ENCODE assay signal across 9 cellular contexts in the genomic region with DNA sequence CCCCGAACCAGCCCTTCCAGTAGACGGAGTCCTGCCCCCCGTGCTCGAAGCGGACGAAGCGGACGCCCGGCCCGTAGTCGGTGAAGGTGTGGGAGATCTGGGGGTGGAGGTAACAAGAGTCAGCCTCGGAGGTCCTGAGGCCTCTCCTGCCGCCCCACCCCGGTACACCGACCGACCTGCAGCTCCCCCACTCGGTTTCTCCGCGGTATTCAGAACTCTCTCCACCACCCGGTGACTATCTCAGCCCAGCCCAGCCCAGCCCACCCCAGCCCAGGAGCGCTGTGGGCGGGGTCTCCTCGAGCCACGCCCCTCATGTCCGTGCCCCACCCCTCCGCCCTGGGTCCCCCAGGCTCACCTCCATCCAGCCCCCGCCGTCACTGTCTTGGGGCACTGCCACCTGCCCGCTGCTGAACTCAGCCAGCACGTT. TPM values are rescaled to one million over a fixed set of nuclear protein-coding genes. Genes with fewer than 3 reads are reported as not detected.
DNase-seq lines count a peak whose midpoint lies in the region; ATAC-seq and TF ChIP-seq lines count a peak whose summit lies in the region.
"Had no signal": no experiment of that assay in that cellular context is flagged by ENCODE, and none has a peak within 500 bp of the region (broad histone marks: within the 10 kb centered on the region; RNA-seq: fewer than 3 reads in every experiment).

No MANE protein-coding gene starts in this region.

- H3K4me3 Mint-ChIP-seq in CD4-positive, alpha-beta T cell = no peak overlapping the region
- peak overlapping the region; percentile 39 for H3K4me3 Mint-ChIP-seq in WTC11
- peak overlapping the region in 6 of 8 donors; percentile 19 to 85 (median 67) for H3K4me3 Mint-ChIP-seq in naive B cell

- no peaks in the 10 kb centered on the region for H3K9me3 ChIP-seq in CD4-positive, alpha-beta T cell (ENCODE audit: control insufficient read depth, low read length)
- H3K9me3 ChIP-seq: HAP-1 had no signal

- no peaks in the 10 kb centered on the region for H3K36me3 Mint-ChIP-seq in CD4-positive, alpha-beta T cell (ENCODE audit: low read depth)
- H3K36me3 Mint-ChIP-seq in WTC11 = no peaks in the 10 kb centered on the region
- H3K36me3 Mint-ChIP-seq in naive B cell = no peaks in the 10 kb centered on the region

- no peak overlapping the region for H3K27ac Mint-ChIP-seq in CD4-positive, alpha-beta T cell
- H3K27ac Mint-ChIP-seq in WTC11 (no peak overlapping the region), naive B cell (no peak overlapping the region)

- CTCF ChIA-PET in CD4-positive, alpha-beta T cell (lab: Charles Lee) = interaction anchor here (2.2 to 4.6 kb wide), 2 partner anchors 15 to 611 kb away, joined by 10 to 33 read pairs; partner anchors contain the start of gene FBXO6
- CTCF ChIA-PET in WTC11 (lab: Charles Lee) = interaction anchor here (0.6 to 3.0 kb wide), 10 partner anchors 13 to 357 kb away, joined by 3 to 21 read pairs (median 5); partner anchors contain the start of genes DISP3 and FBXO6

- peak; percentile 30 for ATAC-seq in CD4-positive, alpha-beta T cell (ENCODE audit: poor library complexity)
- ATAC-seq in WTC11 (peak; percentile 71), naive B cell (ENCODE audit: low read depth in 2 of 2) (peak; percentile 36 to 48), HG02852 (IDR thresholded peaks at IDR 0.05; ENCODE audit: unreplicated experiment) (no peak), HG02642 (IDR thresholded peaks at IDR 0.05; ENCODE audit: poor library complexity, unreplicated experiment) (no peak), HG03135 (IDR thresholded peaks at IDR 0.05; ENCODE audit: unreplicated experiment) (no peak), HG03280 (IDR thresholded peaks at IDR 0.05; ENCODE audit: unreplicated experiment) (no peak)

- H3K9me3 Mint-ChIP-seq in CD4-positive, alpha-beta T cell = no peaks in the 10 kb centered on the region
- no peaks in the 10 kb centered on the region for H3K9me3 Mint-ChIP-seq in WTC11
- H3K9me3 Mint-ChIP-seq in naive B cell = peaks cover 0 to 2% (median 0%) of the 10 kb centered on the region in 7 donors

- peaks cover 40% of the 10 kb centered on the region for H3K4me1 Mint-ChIP-seq in CD4-positive, alpha-beta T cell (ENCODE audit: low read depth)
- peaks cover 30% of the 10 kb centered on the region for H3K4me1 Mint-ChIP-seq in WTC11
- H3K4me1 Mint-ChIP-seq in naive B cell = peaks cover 21 to 27% (median 25%) of the 10 kb centered on the region in 3 donors

- no peaks in the 10 kb centered on the region for H3K27me3 Mint-ChIP-seq in CD4-positive, alpha-beta T cell
- H3K27me3 Mint-ChIP-seq in WTC11 (ENCODE audit: low read depth) = peaks cover 22% of the 10 kb centered on the region
- H3K27me3 Mint-ChIP-seq in naive B cell = peaks cover 0 to 12% (median 5%) of the 10 kb centered on the region in 3 donors

- intact Hi-C loops in CD4-positive, alpha-beta T cell (cut with DNase I, micrococcal nuclease) = loop anchor here in 1 of 2 experiments (10.0 kb wide), 1 partner anchor 1154 kb away; no protein-coding TSS in a partner anchor

- TF ChIP-seq CTCF in CD4-positive, alpha-beta T cell (IDR thresholded peaks at IDR 0.05) = no peak
- no peak for TF ChIP-seq CTCF in WTC11 (IDR thresholded peaks at IDR 0.05)

- H3K27ac ChIP-seq in CD4-positive, alpha-beta T cell (ENCODE audit: low read depth, low read length) = no peak overlapping the region

- H3K27me3 ChIP-seq in CD4-positive, alpha-beta T cell (ENCODE audit: control insufficient read depth, insufficient read depth, low read length) = no peaks in the 10 kb centered on the region

- DNase-seq in CD4-positive, alpha-beta T cell = peak in 5 of 10 experiments; percentile 12 to 55 (median 31)
- DNase-seq in WTC11 (ENCODE audit: low spot score) (peak; percentile 75), ecto neural progenitor cell (ENCODE audit: low spot score) (peak; percentile 70), naive B cell (no peak)

- POLR2A ChIA-PET in CD4-positive, alpha-beta T cell (lab: Charles Lee) = interaction anchor here (0.8 to 3.8 kb wide), 4 partner anchors 16 to 588 kb away, joined by 3 to 28 read pairs (median 13); partner anchors contain the start of genes FBXO6, MIIP and SRM
- POLR2A ChIA-PET in WTC11 (lab: Charles Lee) = no interaction called here

TF ChIP-seq in WTC11, 78 proteins besides CTCF, POLR2A, EP300 and RAD21:
- TF ChIP-seq ESRRA (CRISPR knock-in tag; IDR thresholded peaks at IDR 0.05; ENCODE audit: borderline replicate concordance) (no peak), GTF2I (CRISPR knock-in tag; conservative IDR thresholded peaks at IDR 0.05) (no peak)
- TF ChIP-seq, protein P1, sequence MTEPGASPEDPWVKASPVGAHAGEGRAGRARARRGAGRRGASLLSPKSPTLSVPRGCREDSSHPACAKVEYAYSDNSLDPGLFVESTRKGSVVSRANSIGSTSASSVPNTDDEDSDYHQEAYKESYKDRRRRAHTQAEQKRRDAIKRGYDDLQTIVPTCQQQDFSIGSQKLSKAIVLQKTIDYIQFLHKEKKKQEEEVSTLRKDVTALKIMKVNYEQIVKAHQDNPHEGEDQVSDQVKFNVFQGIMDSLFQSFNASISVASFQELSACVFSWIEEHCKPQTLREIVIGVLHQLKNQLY (CRISPR knock-in tag; IDR thresholded peaks at IDR 0.05) = no peak

RNA-seq across cellular contexts. Expression of gene FBXO2, which starts 5.5 kb away (rescaled TPM):
- 1 to 10 TPM; 3.2 to 3.7 TPM for total RNA-seq in CD4-positive, alpha-beta T cell
- total RNA-seq in WTC11 (2021) = 58.2 to 68.2 TPM (median 63.7 TPM) in 3 replicates
- polyA plus RNA-seq in naive B cell (ENCODE audit: low read depth in 6 of 6) = 1 to 10 TPM; 5.8 to 10.0 (median 6.6) TPM

RNA-seq across cellular contexts. Expression of gene FBXO44, which starts 5.9 kb away (rescaled TPM):
- total RNA-seq in CD4-positive, alpha-beta T cell = 10 to 100 TPM; 44.9 to 48.4 TPM
- total RNA-seq in WTC11 (2021) = 34.9 to 45.6 TPM (median 40.6 TPM) in 3 replicates
- polyA plus RNA-seq in naive B cell (ENCODE audit: low read depth in 6 of 6) = 10 to 100 TPM in 4 of 6 donors, 1 to 10 TPM in 2; 7.0 to 15.2 (median 11.2) TPM

RNA-seq across cellular contexts. Expression of gene FBXO6, which starts 15.3 kb away (rescaled TPM):
- total RNA-seq in CD4-positive, alpha-beta T cell = 1 to 10 TPM; 1.6 to 1.9 TPM
- 0.74 to 1.3 TPM (median 1.1 TPM) in 3 replicates for total RNA-seq in WTC11 (2021)
- polyA plus RNA-seq in naive B cell (ENCODE audit: low read depth in 6 of 6) = 10 to 100 TPM; 14.1 to 28.6 (median 17.8) TPM

RNA-seq across cellular contexts. Expression of gene MAD2L2, which starts 32.2 kb away (rescaled TPM):
- total RNA-seq in CD4-positive, alpha-beta T cell = 10 to 100 TPM; 24.6 to 28.3 TPM
- 283 to 312 TPM (median 305 TPM) in 3 replicates for total RNA-seq in WTC11 (2021)
- 10 to 100 TPM; 43.6 to 75.4 (median 56.2) TPM for polyA plus RNA-seq in naive B cell (ENCODE audit: low read depth in 6 of 6)

RNA-seq across cellular contexts. Expression of gene DRAXIN, which starts 42.8 kb away (rescaled TPM):
- under 1 TPM; 0.05 to 0.08 TPM for total RNA-seq in CD4-positive, alpha-beta T cell
- total RNA-seq in WTC11 (2021) = 12.0 to 13.4 TPM (median 13.3 TPM) in 3 replicates
- under 1 TPM in 5 of 6 donors, not detected in 1; 0.04 to 0.09 (median 0.09) TPM for polyA plus RNA-seq in naive B cell (ENCODE audit: low read depth in 6 of 6)

Comparison
In these comparisons a context has a peak if more than half of its experiments do, and no peak if none do; other contexts are left out.
1. ATAC-seq: peak in CD4-positive, alpha-beta T cell (single experiment), WTC11 (single experiment) and naive B cell (2 of 2); none in HG02852 (single experiment), HG02642 (single experiment), HG03135 (single experiment) and HG03280 (single experiment).
2. RNA of gene FBXO2, which starts 5.5 kb away (total RNA-seq): 58.2 to 68.2 TPM in WTC11; 3.2 to 3.7 TPM in CD4-positive, alpha-beta T cell; every median in the first group is over 10 times any median in the second.